In the genomic region with DNA sequence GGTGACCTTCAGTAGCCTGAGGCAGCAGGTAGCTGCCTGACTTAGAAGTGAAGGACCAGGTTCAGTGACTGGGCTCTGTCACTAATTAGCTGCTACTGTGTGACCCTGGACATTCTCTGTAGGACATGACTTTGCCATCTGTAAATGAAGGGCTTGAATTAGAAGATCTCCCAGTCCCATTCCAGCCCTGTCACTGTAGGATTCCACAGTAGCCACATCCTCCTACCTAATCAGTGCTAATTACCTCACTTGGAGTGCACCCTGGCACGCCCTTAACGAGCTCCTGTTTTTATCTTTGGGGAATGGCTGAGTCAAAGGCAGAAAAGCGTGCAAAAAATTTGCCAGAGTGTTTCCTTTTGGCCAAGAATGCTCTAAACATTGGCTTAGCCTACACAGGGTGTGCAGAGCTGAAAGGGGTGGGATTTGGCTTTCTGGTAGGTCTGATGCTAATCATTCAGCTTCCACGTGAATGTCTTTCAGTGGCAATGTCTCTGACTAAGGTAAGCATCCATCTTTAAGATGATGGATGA, we compare ENCODE assay signal across 26 cellular contexts. TPM values are rescaled to one million over a fixed set of nuclear protein-coding genes. Genes with fewer than 3 reads are reported as not detected.
DNase-seq lines count a peak whose midpoint lies in the region; ATAC-seq and TF ChIP-seq lines count a peak whose summit lies in the region.
"Had no signal": no experiment of that assay in that cellular context is flagged by ENCODE, and none has a peak within 500 bp of the region (broad histone marks: within the 10 kb centered on the region; RNA-seq: fewer than 3 reads in every experiment).

No MANE protein-coding gene starts in this region.

- peaks cover 0 to 94% (median 39%) of the 10 kb centered on the region in 4 donors for H3K4me1 ChIP-seq in tibial artery
- H3K4me1 ChIP-seq: upper lobe of right lung had no signal

- no peak for ATAC-seq in HG02852 (IDR thresholded peaks at IDR 0.05; ENCODE audit: unreplicated experiment)
- ATAC-seq: heart left ventricle, K562, SK-N-SH treated with all-trans-retinoic acid at 6 μM for 48 hours, upper lobe of right lung had no signal

- TF ChIP-seq CTCF in fibroblast of the aortic adventitia (IDR thresholded peaks at IDR 0.05; ENCODE audit: insufficient read depth, low read length) (no peak), tibial artery (IDR thresholded peaks at IDR 0.05) (no peak)

- H3K27ac ChIP-seq in tibial artery, result peak overlapping the region; percentile 92 to 96
- H3K27ac ChIP-seq: breast epithelium, upper lobe of right lung had no signal

- H3K9me3 ChIP-seq in tibial artery, result no peaks in the 10 kb centered on the region
- H3K9me3 ChIP-seq: breast epithelium, MG63, upper lobe of right lung had no signal

- H3K4me3 ChIP-seq in fibroblast of the aortic adventitia (ENCODE audit: low read depth, low read length) (no peak overlapping the region), tibial artery (no peak overlapping the region)
- H3K4me3 ChIP-seq: breast epithelium, heart left ventricle, K562, MG63, upper lobe of right lung had no signal

- no peaks in the 10 kb centered on the region for H3K36me3 ChIP-seq in tibial artery
- H3K36me3 ChIP-seq: breast epithelium, heart left ventricle, MG63, upper lobe of right lung had no signal

- no peaks in the 10 kb centered on the region for H3K27me3 ChIP-seq in tibial artery
- H3K27me3 ChIP-seq: MG63 had no signal

- intact Hi-C loops in tibial artery (cut with DNase I; ENCODE audit: low total_unique reads), result no loop called here

- peak; percentile 49 for DNase-seq in EH (ENCODE audit: low read depth)
- peak; percentile 28 to 61 for DNase-seq in NCI-H446 (lab: John Stamatoyannopoulos, UW)
- DNase-seq in fibroblast of the aortic adventitia (ENCODE audit: low read depth), result peak; percentile 13
- no peak for DNase-seq in tibial artery
- DNase-seq in SHP77 treated with DMSO at 0.1 percent for 48 hours (lab: John Stamatoyannopoulos, UW), result no peak
- DNase-seq in NCI-H82 treated with DMSO at 0.1 percent for 48 hours (lab: John Stamatoyannopoulos, UW; ENCODE audit: unreplicated experiment), result no peak
- DNase-seq: activated CD4-positive, alpha-beta T cell treated with anti-CD3 and anti-CD28 coated beads for 48 hours; activated naive CD4-positive, alpha-beta T cell treated with anti-CD3 and anti-CD28 coated beads, Interleukin-2, amount 10 ng/mL, durations not matched to agents 7 days and 5 days; heart left ventricle; MG63; NCI-H1105 treated with DMSO at 0.1 percent for 48 hours; NCI-H2029 treated with DMSO at 0.1 percent for 48 hours; NCI-H2227 treated with DMSO at 0.1 percent for 48 hours; OCI-M1; right cardiac atrium; stimulated activated CD4-positive, alpha-beta T cell treated with anti-CD3 and anti-CD28 coated beads, Interleukin-12 subunit alpha, Interleukin-12 subunit beta, amount 100 ng/mL, for 4 hours; stimulated activated CD4-positive, alpha-beta T cell treated with anti-CD3 and anti-CD28 coated beads, Interleukin-4, amount 100 ng/mL, for 1 hour; T-helper 2 cell; upper lobe of right lung had no signal

RNA-seq across cellular contexts. Expression of gene NTF3, which starts 6.8 kb away (rescaled TPM):
- total RNA-seq in fibroblast of the aortic adventitia (ENCODE audit: low replicate concordance), result 1.3 TPM in 1 of 2 replicates, not detected in the other
- total RNA-seq: activated T-helper 1 cell treated with anti-CD3 and anti-CD28 coated beads, Interleukin-12 subunit alpha, Interleukin-12 subunit beta, Interleukin-2, Interleukin-4 antibody, amounts not matched to agents 30 ng/mL and 10 ng/mL and 1 ng/mL, durations not matched to agents 14 hours and 24 hours and 36 hours; HT1080; K562; subcutaneous adipose tissue had no signal

Comparison
In these comparisons a context has a peak if more than half of its experiments do, and no peak if none do; other contexts are left out.
1. DNase-seq: peak in EH (single experiment), NCI-H446 (2 of 2) and fibroblast of the aortic adventitia (single experiment); none in tibial artery (0 of 2), SHP77 treated with DMSO at 0.1 percent for 48 hours (single experiment) and NCI-H82 treated with DMSO at 0.1 percent for 48 hours (single experiment).